9 cellular contexts compared by ENCODE assay signal in the genomic region with DNA sequence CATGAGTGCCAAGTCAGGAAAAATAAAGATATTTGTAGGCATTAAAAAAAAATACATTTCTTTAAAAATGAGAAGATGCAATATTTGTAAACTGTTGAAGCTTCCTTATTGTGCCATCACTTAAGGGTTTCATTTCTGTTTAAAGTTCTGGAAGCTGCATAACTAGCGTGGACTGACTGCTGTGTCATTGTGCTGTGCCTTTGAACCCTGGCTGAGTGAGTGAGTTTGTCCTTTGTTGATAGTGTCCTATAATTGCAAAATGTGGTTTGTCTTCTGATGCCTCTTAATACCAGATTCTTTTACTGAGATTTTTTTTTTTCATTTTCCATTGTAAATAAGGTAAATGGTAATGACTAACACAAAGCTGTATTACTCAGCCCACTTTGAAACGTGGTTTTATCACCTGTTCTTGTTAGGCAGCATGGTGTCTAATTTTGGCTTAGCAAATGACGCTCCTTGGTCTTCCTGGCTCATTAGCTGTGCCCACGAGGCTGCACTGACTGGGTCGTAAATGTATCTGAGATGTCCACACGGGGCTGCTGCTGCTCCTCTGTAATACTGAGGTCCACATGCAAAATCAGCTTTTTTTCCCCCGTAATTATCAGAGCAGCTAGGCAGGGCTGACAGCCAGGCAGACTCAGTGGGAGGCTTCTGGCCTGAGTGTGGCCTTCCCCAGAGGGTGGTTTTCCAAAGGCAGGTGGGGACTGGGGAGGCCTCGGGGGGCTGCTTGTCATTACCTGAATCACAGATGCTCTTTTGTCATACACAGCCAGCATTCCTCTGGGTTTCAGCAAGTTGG.
DNase-seq lines count a peak whose midpoint lies in the region; ATAC-seq, FAIRE-seq and TF ChIP-seq lines count a peak whose summit lies in the region.
"Had no signal": no experiment of that assay in that cellular context is flagged by ENCODE, and none has a peak within 500 bp of the region (broad histone marks: within the 10 kb centered on the region; RNA-seq: fewer than 3 reads in every experiment).

No MANE protein-coding gene starts in this region.

- H3K4me1 Mint-ChIP-seq in effector memory CD8-positive, alpha-beta T cell (ENCODE audit: low read depth in 2 of 2) = peaks cover 11 to 16% of the 10 kb centered on the region in 2 donors
- no peaks in the 10 kb centered on the region for H3K4me1 Mint-ChIP-seq in nephron progenitor cell
- H3K4me1 Mint-ChIP-seq: B cell had no signal

- TF ChIP-seq CTCF in nephron progenitor cell (IDR thresholded peaks at IDR 0.05) (no peak), D721Med (IDR thresholded peaks at IDR 0.05; ENCODE audit: insufficient read depth, missing control alignments) (no peak)

- H3K4me3 Mint-ChIP-seq in effector memory CD8-positive, alpha-beta T cell = no peak overlapping the region
- H3K4me3 Mint-ChIP-seq in nephron progenitor cell = no peak overlapping the region
- H3K4me3 Mint-ChIP-seq: B cell had no signal

- H3K36me3 Mint-ChIP-seq in effector memory CD8-positive, alpha-beta T cell (ENCODE audit: insufficient read depth) = peaks cover 38% of the 10 kb centered on the region
- H3K36me3 Mint-ChIP-seq in nephron progenitor cell (ENCODE audit: low read depth) = peaks cover 57% of the 10 kb centered on the region

- H3K9me3 Mint-ChIP-seq in effector memory CD8-positive, alpha-beta T cell = no peaks in the 10 kb centered on the region
- H3K9me3 Mint-ChIP-seq in nephron progenitor cell = no peaks in the 10 kb centered on the region

- DNase-seq in NK-92 treated with Interleukin-12 subunit alpha and Interleukin-12 subunit beta, amount 100 ng/mL, for 24 hours (lab: John Stamatoyannopoulos, UW) = peak; percentile 65
- DNase-seq in NK-92 (lab: John Stamatoyannopoulos, UW; ENCODE audit: unreplicated experiment) (no peak), RCC 7860 (ENCODE audit: low spot score) (peak; percentile 58), nephron progenitor cell (no peak), DMS114 treated with DMSO at 0.1 percent for 48 hours (lab: John Stamatoyannopoulos, UW; ENCODE audit: unreplicated experiment) (no peak), D721Med (ENCODE audit: insufficient read length, low spot score) (no peak)
- no peak for DNase-seq in effector memory CD8-positive, alpha-beta T cell

- H3K27ac Mint-ChIP-seq in effector memory CD8-positive, alpha-beta T cell = peak overlapping the region; percentile 71 to 74
- peak overlapping the region; percentile 37 for H3K27ac Mint-ChIP-seq in nephron progenitor cell

- no peaks in the 10 kb centered on the region for H3K27me3 Mint-ChIP-seq in effector memory CD8-positive, alpha-beta T cell
- no peaks in the 10 kb centered on the region for H3K27me3 Mint-ChIP-seq in nephron progenitor cell (ENCODE audit: low read depth, poor library complexity)
- H3K27me3 Mint-ChIP-seq: B cell had no signal

- FAIRE-seq in RCC 7860 (lab: Jason Lieb, UNC) = no peak
- no peak for FAIRE-seq in D721Med (lab: Jason Lieb, UNC)

- ATAC-seq in effector memory CD8-positive, alpha-beta T cell (replicated peaks) = peak; percentile 74
- ATAC-seq in HG03354 (IDR thresholded peaks at IDR 0.05; ENCODE audit: poor library complexity, severe bottlenecking, unreplicated experiment) = no peak

Comparison
In these comparisons a context has a peak if more than half of its experiments do, and no peak if none do; other contexts are left out.
1. DNase-seq: peak in NK-92 treated with Interleukin-12 subunit alpha and Interleukin-12 subunit beta, amount 100 ng/mL, for 24 hours (single experiment) and RCC 7860 (single experiment); none in NK-92 (single experiment), effector memory CD8-positive, alpha-beta T cell (0 of 3), nephron progenitor cell (single experiment), DMS114 treated with DMSO at 0.1 percent for 48 hours (single experiment) and D721Med (single experiment).